ENCODE assay signal across 21 cellular contexts in genomic region chr7:36598056-36598675, GRCh38.
DNase-seq lines count a peak whose midpoint lies in the region; ATAC-seq and TF ChIP-seq lines count a peak whose summit lies in the region.
"Had no signal": no experiment of that assay in that cellular context is flagged by ENCODE, and none has a peak within 500 bp of the region (broad histone marks: within the 10 kb centered on the region; RNA-seq: fewer than 3 reads in every experiment).

No MANE protein-coding gene starts in this region.

- CTCF ChIA-PET in activated CD8-positive, alpha-beta memory T cell treated with anti-CD3 and anti-CD28 coated beads, Interleukin-2, amount 10 ng/mL, durations not matched to agents 7 days and 5 days (lab: Charles Lee) = no interaction called here
- CTCF ChIA-PET in activated CD4-positive, alpha-beta memory T cell treated with anti-CD3 and anti-CD28 coated beads for 36 hours (lab: Charles Lee) = no interaction called here

- peak; percentile 37 for ATAC-seq in activated CD8-positive, alpha-beta memory T cell treated with anti-CD3 and anti-CD28 coated beads, Interleukin-2, amount 10 ng/mL, durations not matched to agents 7 days and 5 days
- ATAC-seq in foreskin keratinocyte = no peak
- ATAC-seq in HG03565 (IDR thresholded peaks at IDR 0.05; ENCODE audit: unreplicated experiment) = no peak
- ATAC-seq: naive thymus-derived CD8-positive, alpha-beta T cell; T-cell had no signal

- intact Hi-C loops in activated CD4-positive, alpha-beta memory T cell treated with anti-CD3 and anti-CD28 coated beads for 36 hours (cut with micrococcal nuclease) = no loop called here

- H3K4me2 ChIP-seq in neural progenitor cell = no peak overlapping the region
- H3K4me2 ChIP-seq: BLaER1 treated with 17β-estradiol and CSF1 and Interleukin-3, amounts not matched to agents 10 nM and 100 nM had no signal

- peaks cover 23% of the 10 kb centered on the region for H3K36me3 Mint-ChIP-seq in activated CD8-positive, alpha-beta memory T cell treated with anti-CD3 and anti-CD28 coated beads, Interleukin-2, amount 10 ng/mL, durations not matched to agents 7 days and 5 days
- H3K36me3 Mint-ChIP-seq in T-helper 2 cell treated with Interferon-gamma antibody and Interleukin-4, amounts not matched to agents 5 μg/mL and 100 μg/mL, for 36 hours (ENCODE audit: low read depth) = peaks cover 42% of the 10 kb centered on the region
- no peaks in the 10 kb centered on the region for H3K36me3 Mint-ChIP-seq in neural progenitor cell
- no peaks in the 10 kb centered on the region for H3K36me3 Mint-ChIP-seq in activated CD4-positive, alpha-beta memory T cell treated with anti-CD3 and anti-CD28 coated beads for 36 hours
- H3K36me3 Mint-ChIP-seq: activated naive CD4-positive, alpha-beta T cell treated with anti-CD3 and anti-CD28 coated beads, Interleukin-2, amount 50 U/mL, for 72 hours had no signal

- no peaks in the 10 kb centered on the region for H4K20me1 ChIP-seq in neural progenitor cell (ENCODE audit: low read depth)

- H3K27me3 ChIP-seq in foreskin keratinocyte (no peaks in the 10 kb centered on the region), neural progenitor cell (no peaks in the 10 kb centered on the region)
- H3K27me3 ChIP-seq: BLaER1 treated with 17β-estradiol and CSF1 and Interleukin-3, amounts not matched to agents 10 nM and 100 nM; sigmoid colon; suprapubic skin; uterus had no signal

- peaks cover 52% of the 10 kb centered on the region for H3K4me1 Mint-ChIP-seq in activated CD8-positive, alpha-beta memory T cell treated with anti-CD3 and anti-CD28 coated beads, Interleukin-2, amount 10 ng/mL, durations not matched to agents 7 days and 5 days
- peaks cover 26% of the 10 kb centered on the region for H3K4me1 Mint-ChIP-seq in T-helper 2 cell treated with Interferon-gamma antibody and Interleukin-4, amounts not matched to agents 5 μg/mL and 100 μg/mL, for 36 hours (ENCODE audit: low read depth)
- peaks cover 14% of the 10 kb centered on the region for H3K4me1 Mint-ChIP-seq in neural progenitor cell
- H3K4me1 Mint-ChIP-seq in activated CD4-positive, alpha-beta memory T cell treated with anti-CD3 and anti-CD28 coated beads for 36 hours (ENCODE audit: low read depth) = peaks cover 43% of the 10 kb centered on the region

- no peak overlapping the region for H3K9ac ChIP-seq in neural progenitor cell
- H3K9ac ChIP-seq: BLaER1 treated with 17β-estradiol and CSF1 and Interleukin-3, amounts not matched to agents 10 nM and 100 nM had no signal

- no peak overlapping the region for H3K4me3 Mint-ChIP-seq in activated CD8-positive, alpha-beta memory T cell treated with anti-CD3 and anti-CD28 coated beads, Interleukin-2, amount 10 ng/mL, durations not matched to agents 7 days and 5 days
- no peak overlapping the region for H3K4me3 Mint-ChIP-seq in T-helper 2 cell treated with Interferon-gamma antibody and Interleukin-4, amounts not matched to agents 5 μg/mL and 100 μg/mL, for 36 hours
- H3K4me3 Mint-ChIP-seq in neural progenitor cell = no peak overlapping the region
- H3K4me3 Mint-ChIP-seq in activated CD4-positive, alpha-beta memory T cell treated with anti-CD3 and anti-CD28 coated beads for 36 hours = no peak overlapping the region
- H3K4me3 Mint-ChIP-seq: activated T-cell treated with anti-CD3 and anti-CD28 coated beads, Interleukin-2, amount 50 U/mL, for 4 hours; memory B cell; naive thymus-derived CD8-positive, alpha-beta T cell; T-cell had no signal

- no peak overlapping the region for H2AFZ ChIP-seq in neural progenitor cell (replicated peaks)

- no peaks in the 10 kb centered on the region for H3K9me3 Mint-ChIP-seq in activated CD8-positive, alpha-beta memory T cell treated with anti-CD3 and anti-CD28 coated beads, Interleukin-2, amount 10 ng/mL, durations not matched to agents 7 days and 5 days (ENCODE audit: low read depth)
- H3K9me3 Mint-ChIP-seq in T-helper 2 cell treated with Interferon-gamma antibody and Interleukin-4, amounts not matched to agents 5 μg/mL and 100 μg/mL, for 36 hours = no peaks in the 10 kb centered on the region
- H3K9me3 Mint-ChIP-seq in neural progenitor cell = peaks cover under 1% of the 10 kb centered on the region
- no peaks in the 10 kb centered on the region for H3K9me3 Mint-ChIP-seq in activated CD4-positive, alpha-beta memory T cell treated with anti-CD3 and anti-CD28 coated beads for 36 hours
- H3K9me3 Mint-ChIP-seq: activated T-cell treated with anti-CD3 and anti-CD28 coated beads, Interleukin-2, amount 50 U/mL, for 4 hours; memory B cell; naive thymus-derived CD8-positive, alpha-beta T cell; T-cell had no signal

- H3K27me3 Mint-ChIP-seq in activated CD8-positive, alpha-beta memory T cell treated with anti-CD3 and anti-CD28 coated beads, Interleukin-2, amount 10 ng/mL, durations not matched to agents 7 days and 5 days = no peaks in the 10 kb centered on the region
- no peaks in the 10 kb centered on the region for H3K27me3 Mint-ChIP-seq in T-helper 2 cell treated with Interferon-gamma antibody and Interleukin-4, amounts not matched to agents 5 μg/mL and 100 μg/mL, for 36 hours (ENCODE audit: low read depth)
- H3K27me3 Mint-ChIP-seq in neural progenitor cell (ENCODE audit: insufficient read depth, low read depth) = peaks cover 2% of the 10 kb centered on the region
- H3K27me3 Mint-ChIP-seq in activated CD4-positive, alpha-beta memory T cell treated with anti-CD3 and anti-CD28 coated beads for 36 hours = no peaks in the 10 kb centered on the region
- H3K27me3 Mint-ChIP-seq: naive thymus-derived CD8-positive, alpha-beta T cell; T-cell had no signal

- H3K9me3 ChIP-seq in neural progenitor cell (ENCODE audit: low read depth) = no peaks in the 10 kb centered on the region
- H3K9me3 ChIP-seq: sigmoid colon, suprapubic skin, uterus had no signal

- no peak overlapping the region for H3K27ac Mint-ChIP-seq in activated CD8-positive, alpha-beta memory T cell treated with anti-CD3 and anti-CD28 coated beads, Interleukin-2, amount 10 ng/mL, durations not matched to agents 7 days and 5 days
- H3K27ac Mint-ChIP-seq in T-helper 2 cell treated with Interferon-gamma antibody and Interleukin-4, amounts not matched to agents 5 μg/mL and 100 μg/mL, for 36 hours = no peak overlapping the region
- H3K27ac Mint-ChIP-seq in neural progenitor cell = no peak overlapping the region
- H3K27ac Mint-ChIP-seq in activated CD4-positive, alpha-beta memory T cell treated with anti-CD3 and anti-CD28 coated beads for 36 hours = no peak overlapping the region
- H3K27ac Mint-ChIP-seq: activated naive CD4-positive, alpha-beta T cell treated with anti-CD3 and anti-CD28 coated beads, Interleukin-2, amount 50 U/mL, for 72 hours; memory B cell; T-cell had no signal

- H3K4me1 ChIP-seq in foreskin keratinocyte (peaks cover 19% of the 10 kb centered on the region), neural progenitor cell (no peaks in the 10 kb centered on the region)
- H3K4me1 ChIP-seq: sigmoid colon, suprapubic skin, uterus had no signal

- POLR2A ChIA-PET in activated CD4-positive, alpha-beta memory T cell treated with anti-CD3 and anti-CD28 coated beads for 36 hours (lab: Charles Lee) = no interaction called here

- no peaks in the 10 kb centered on the region for H3K36me3 ChIP-seq in neural progenitor cell
- H3K36me3 ChIP-seq: sigmoid colon, suprapubic skin, uterus had no signal

- peak overlapping the region; percentile 60 for H3K27ac ChIP-seq in foreskin keratinocyte
- no peak overlapping the region for H3K27ac ChIP-seq in neural progenitor cell
- H3K27ac ChIP-seq: BLaER1 treated with 17β-estradiol and CSF1 and Interleukin-3, amounts not matched to agents 10 nM and 100 nM; sigmoid colon; suprapubic skin; uterus had no signal

- TF ChIP-seq CTCF in foreskin keratinocyte (conservative IDR thresholded peaks at IDR 0.05) (no peak), neural progenitor cell (IDR thresholded peaks at IDR 0.05) (no peak)

- H3K79me2 ChIP-seq in neural progenitor cell (ENCODE audit: low read depth) = no peaks in the 10 kb centered on the region

- H3F3A ChIP-seq in neural progenitor cell (ENCODE audit: low read depth) = no peaks in the 10 kb centered on the region

- DNase-seq in activated CD8-positive, alpha-beta memory T cell treated with anti-CD3 and anti-CD28 coated beads, Interleukin-2, amount 10 ng/mL, durations not matched to agents 7 days and 5 days = no peak
- no peak for DNase-seq in activated CD8-positive, alpha-beta memory T cell treated with anti-CD3 and anti-CD28 coated beads, Interleukin-2, amount 50 U/mL, for 4 hours
- peak; percentile 1 for DNase-seq in T-helper 2 cell treated with Interferon-gamma antibody and Interleukin-4, amounts not matched to agents 5 μg/mL and 100 μg/mL, for 36 hours (ENCODE audit: low spot score)
- DNase-seq in foreskin keratinocyte = no peak
- DNase-seq in neural progenitor cell (ENCODE audit: low spot score) = peak; percentile 17
- DNase-seq in DMS114 treated with DMSO at 0.1 percent for 48 hours (lab: John Stamatoyannopoulos, UW; ENCODE audit: unreplicated experiment) = no peak
- DNase-seq in activated CD4-positive, alpha-beta memory T cell treated with anti-CD3 and anti-CD28 coated beads for 36 hours = no peak
- DNase-seq: activated T-cell treated with anti-CD3 and anti-CD28 coated beads, Interleukin-2, amount 50 U/mL, for 4 hours; KBM-7; naive thymus-derived CD8-positive, alpha-beta T cell; NCI-H69; posterior cingulate gyrus; Right ventricle myocardium superior; sigmoid colon; T-cell; uterus had no signal

- no peak overlapping the region for H3K4me3 ChIP-seq in neural progenitor cell
- H3K4me3 ChIP-seq: BLaER1 treated with 17β-estradiol and CSF1 and Interleukin-3, amounts not matched to agents 10 nM and 100 nM; sigmoid colon; suprapubic skin; uterus had no signal

Comparison
In these comparisons a context has a peak if more than half of its experiments do, and no peak if none do; other contexts are left out.
1. DNase-seq: peak in T-helper 2 cell treated with Interferon-gamma antibody and Interleukin-4, amounts not matched to agents 5 μg/mL and 100 μg/mL, for 36 hours (single experiment) and neural progenitor cell (single experiment); none in activated CD8-positive, alpha-beta memory T cell treated with anti-CD3 and anti-CD28 coated beads, Interleukin-2, amount 10 ng/mL, durations not matched to agents 7 days and 5 days (single experiment), activated CD8-positive, alpha-beta memory T cell treated with anti-CD3 and anti-CD28 coated beads, Interleukin-2, amount 50 U/mL, for 4 hours (single experiment), foreskin keratinocyte (0 of 2), DMS114 treated with DMSO at 0.1 percent for 48 hours (single experiment) and activated CD4-positive, alpha-beta memory T cell treated with anti-CD3 and anti-CD28 coated beads for 36 hours (single experiment).